ENCODE assay signal across 8 cellular contexts in the genomic region with DNA sequence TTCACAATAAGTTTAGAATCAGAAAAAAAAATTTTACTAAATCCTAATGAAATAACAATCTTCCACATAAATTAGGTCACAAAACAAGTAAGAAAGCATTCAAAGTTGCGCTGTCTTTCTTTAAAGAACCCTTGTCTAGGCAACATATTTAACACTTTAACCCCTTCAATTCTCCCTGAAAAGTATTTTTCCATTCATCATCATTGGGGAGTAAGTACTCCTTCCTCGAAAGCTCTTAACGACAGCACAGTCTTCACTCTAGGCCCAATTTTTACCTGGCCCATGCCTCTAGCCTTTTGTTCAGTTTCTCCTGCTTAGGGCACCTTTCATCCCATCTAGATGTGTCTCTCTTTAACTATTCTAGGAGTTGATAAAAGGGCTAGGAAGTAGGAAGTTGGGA. TPM values are rescaled to one million over a fixed set of nuclear protein-coding genes. Genes with fewer than 3 reads are reported as not detected.
DNase-seq lines count a peak whose midpoint lies in the region; ATAC-seq and TF ChIP-seq lines count a peak whose summit lies in the region.

No MANE protein-coding gene starts in this region.

- H3K9me3 ChIP-seq in ascending aorta (no peaks in the 10 kb centered on the region), lung (ENCODE audit: control insufficient read depth in 2 of 2, insufficient read depth in 1 of 2, low read length in 1 of 2) (no peaks in the 10 kb centered on the region)

- CTCF ChIA-PET in activated naive CD4-positive, alpha-beta T cell treated with anti-CD3 and anti-CD28 coated beads, Interleukin-2, amount 10 ng/mL, durations not matched to agents 7 days and 5 days (lab: Charles Lee), result interaction anchor here (0.8 to 5.0 kb wide), 5 partner anchors 8 to 284 kb away, joined by 3 to 26 read pairs (median 4); no protein-coding TSS in a partner anchor

- H3K27ac ChIP-seq in ascending aorta, result peak overlapping the region in 1 of 2 donors; percentile 46
- no peak overlapping the region for H3K27ac ChIP-seq in lung (ENCODE audit: low read depth in 1 of 2, low read length in 1 of 2)

- peak overlapping the region; percentile 1 for H3K27ac Mint-ChIP-seq in activated naive CD4-positive, alpha-beta T cell treated with anti-CD3 and anti-CD28 coated beads, Interleukin-2, amount 10 ng/mL, durations not matched to agents 7 days and 5 days
- peak overlapping the region; percentile 74 for H3K27ac Mint-ChIP-seq in type B pancreatic cell

- H3K4me3 ChIP-seq in ascending aorta (peak overlapping the region; percentile 93 to 95), lung (peak overlapping the region; percentile 41)

- intact Hi-C loops in ascending aorta (cut with DNase I), result loop anchor here (5.0 to 10.0 kb wide), 2 partner anchors 60 to 388 kb away; a partner anchor contains a TSS

- H3K9me3 Mint-ChIP-seq in activated naive CD4-positive, alpha-beta T cell treated with anti-CD3 and anti-CD28 coated beads, Interleukin-2, amount 10 ng/mL, durations not matched to agents 7 days and 5 days, result no peaks in the 10 kb centered on the region
- H3K9me3 Mint-ChIP-seq in type B pancreatic cell, result no peaks in the 10 kb centered on the region

- peaks cover 49% of the 10 kb centered on the region for H3K36me3 Mint-ChIP-seq in activated naive CD4-positive, alpha-beta T cell treated with anti-CD3 and anti-CD28 coated beads, Interleukin-2, amount 10 ng/mL, durations not matched to agents 7 days and 5 days
- peaks cover 35% of the 10 kb centered on the region for H3K36me3 Mint-ChIP-seq in type B pancreatic cell

- H3K27me3 Mint-ChIP-seq in activated naive CD4-positive, alpha-beta T cell treated with anti-CD3 and anti-CD28 coated beads, Interleukin-2, amount 10 ng/mL, durations not matched to agents 7 days and 5 days, result peaks cover 7% of the 10 kb centered on the region
- no peaks in the 10 kb centered on the region for H3K27me3 Mint-ChIP-seq in type B pancreatic cell

- peaks cover 8 to 32% of the 10 kb centered on the region in 2 donors for H3K36me3 ChIP-seq in ascending aorta
- peaks cover 3 to 6% of the 10 kb centered on the region in 2 donors for H3K36me3 ChIP-seq in lung (ENCODE audit: control insufficient read depth in 2 of 2, insufficient read depth in 2 of 2, low read length in 2 of 2)

- 22 to 35% methylated on average over 3 of the region's 3 CpGs for WGBS in lung, 2 donors

- peaks cover 54% of the 10 kb centered on the region for H3K4me1 Mint-ChIP-seq in activated naive CD4-positive, alpha-beta T cell treated with anti-CD3 and anti-CD28 coated beads, Interleukin-2, amount 10 ng/mL, durations not matched to agents 7 days and 5 days
- H3K4me1 Mint-ChIP-seq in type B pancreatic cell (ENCODE audit: unreplicated experiment), result peaks cover 41% of the 10 kb centered on the region

- ATAC-seq in lung (ENCODE audit: insufficient read depth, low FRiP score), result no peak

- no peak for DNase-seq in activated naive CD4-positive, alpha-beta T cell treated with anti-CD3 and anti-CD28 coated beads, Interleukin-2, amount 10 ng/mL, durations not matched to agents 7 days and 5 days
- DNase-seq in activated naive CD4-positive, alpha-beta T cell treated with anti-CD3 and anti-CD28 coated beads, Interleukin-2, amount 50 U/mL, for 16 hours, result no peak
- DNase-seq in ascending aorta (ENCODE audit: low spot score in 2 of 2) (no peak), lung (ENCODE audit: low spot score) (no peak), type B pancreatic cell (ENCODE audit: extremely low spot score, unreplicated experiment) (no peak), NCI-H1417 treated with DMSO at 0.1 percent for 48 hours (lab: John Stamatoyannopoulos, UW) (no peak), NCI-H1092 treated with DMSO at 0.1 percent for 48 hours (lab: John Stamatoyannopoulos, UW) (no peak), nucleus accumbens (lab: John Stamatoyannopoulos, UW) (no peak)

- H3K4me1 ChIP-seq in ascending aorta (peaks cover 4 to 31% of the 10 kb centered on the region in 2 donors), lung (ENCODE audit: control insufficient read depth in 2 of 2, insufficient read depth in 2 of 2, low read length in 2 of 2) (peaks cover 12 to 16% of the 10 kb centered on the region in 2 donors)

- peak overlapping the region; percentile 95 for H3K4me3 Mint-ChIP-seq in activated naive CD4-positive, alpha-beta T cell treated with anti-CD3 and anti-CD28 coated beads, Interleukin-2, amount 10 ng/mL, durations not matched to agents 7 days and 5 days
- peak overlapping the region; percentile 99 for H3K4me3 Mint-ChIP-seq in type B pancreatic cell

- TF ChIP-seq CTCF in ascending aorta (IDR thresholded peaks at IDR 0.05) (no peak), lung (IDR thresholded peaks at IDR 0.05; ENCODE audit: control extremely low read depth, extremely low read depth) (no peak), type B pancreatic cell (conservative IDR thresholded peaks at IDR 0.05) (no peak)

- no peaks in the 10 kb centered on the region for H3K27me3 ChIP-seq in ascending aorta
- no peaks in the 10 kb centered on the region for H3K27me3 ChIP-seq in lung (ENCODE audit: control insufficient read depth, insufficient read depth)

RNA-seq across cellular contexts. Expression of a gene that starts 2.6 kb away (rescaled TPM):
- total RNA-seq in ascending aorta, result 36.6 TPM
- 10 to 100 TPM; 67.8 to 68.8 TPM for total RNA-seq in lung
- 10 to 100 TPM; 16.3 to 25.1 TPM for polyA plus RNA-seq in lung
- total RNA-seq in type B pancreatic cell (ENCODE audit: low replicate concordance), result 88.2 and 90.2 TPM in 2 replicates

RNA-seq across cellular contexts. Expression of a gene that starts 23.2 kb away (rescaled TPM):
- total RNA-seq in ascending aorta, result 8.8 TPM
- 10 to 100 TPM; 14.8 to 30.0 TPM for total RNA-seq in lung
- 1 to 10 TPM; 7.3 to 8.9 TPM for polyA plus RNA-seq in lung
- 42.7 and 46.7 TPM in 2 replicates for total RNA-seq in type B pancreatic cell (ENCODE audit: low replicate concordance)
